Comparison of ENCODE assay signal across 8 cellular contexts in the genomic region with DNA sequence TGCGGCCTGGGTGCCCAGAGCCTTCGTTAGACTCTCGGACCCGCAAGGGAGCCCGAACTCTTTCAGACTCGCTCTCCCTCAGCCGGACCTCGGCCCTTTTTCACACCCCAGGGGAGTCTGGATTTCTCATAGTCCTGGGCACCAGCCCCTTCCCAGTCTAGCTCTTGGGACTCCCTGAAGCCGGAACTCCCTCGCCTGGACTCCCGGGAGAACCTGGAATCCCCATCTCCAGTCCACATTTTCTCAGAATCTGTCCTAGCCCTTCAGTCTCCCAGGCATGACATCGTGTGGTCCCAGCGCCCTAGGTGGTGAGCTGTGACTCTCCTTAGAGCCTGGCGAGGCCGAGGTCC. TPM values are rescaled to one million over a fixed set of nuclear protein-coding genes. Genes with fewer than 3 reads are reported as not detected.
DNase-seq lines count a peak whose midpoint lies in the region; ATAC-seq, FAIRE-seq and TF ChIP-seq lines count a peak whose summit lies in the region.

No MANE protein-coding gene starts in this region.

- peak overlapping the region; percentile 95 for H2AFZ ChIP-seq in MM.1S (ENCODE audit: low read length)
- H2AFZ ChIP-seq in H1 (ENCODE audit: low read length): peak overlapping the region; percentile 97

- H3K27me3 ChIP-seq in GM06990 (replicated peaks; ENCODE audit: control insufficient read depth, insufficient read depth, low read length) (no peaks in the 10 kb centered on the region), MM.1S (replicated peaks; ENCODE audit: insufficient read depth, low read length) (peaks cover 8% of the 10 kb centered on the region), H1 (replicated peaks in 1 of 4; ENCODE audit: control insufficient read depth in 3 of 4, extremely low read depth in 1 of 4, insufficient read depth in 3 of 4, low read length in 3 of 4) (peaks cover 0 to 13% (median 8%) of the 10 kb centered on the region in 4 experiments; a peak in 5 of 7 replicates)

- no peak overlapping the region for H4K91ac ChIP-seq in H1 (replicated peaks; ENCODE audit: insufficient read length, low read length)

- H2BK15ac ChIP-seq in H1 (ENCODE audit: low read length): no peak overlapping the region

- DNase-seq in GM06990 (ENCODE audit: extremely low read depth, insufficient read length) (no peak), MM.1S (no peak), H1 (ENCODE audit: low read depth in 1 of 2, low spot score in 2 of 2) (no peak), omental fat pad (ENCODE audit: low spot score) (no peak), retina (no peak)
- DNase-seq in activated effector memory CD4-positive, alpha-beta T cell treated with Interleukin-2 at 50 U/mL for 16 hours: no peak

- no peak overlapping the region for H2BK20ac ChIP-seq in H1 (ENCODE audit: low read length)

- no peak overlapping the region for H3K27ac ChIP-seq in MM.1S (ENCODE audit: low read length)
- H3K27ac ChIP-seq in H1 (ENCODE audit: low read depth, low read length): 0 out of 2 replicates have a peak overlapping the region, but pooled peaks have one; percentile 18

- peak overlapping the region; percentile 60; the same call in 1 of the 2 replicates for H2BK5ac ChIP-seq in H1 (ENCODE audit: low read depth, low read length)

- H3K4ac ChIP-seq in H1 (replicated peaks; ENCODE audit: insufficient read length, low read depth, low read length): no peak overlapping the region

- H2BK120ac ChIP-seq in H1 (replicated peaks; ENCODE audit: low read depth, low read length): no peak overlapping the region

- no peak overlapping the region for H2AK5ac ChIP-seq in H1 (ENCODE audit: low read depth, low read length)

- H3F3A ChIP-seq in MM.1S (ENCODE audit: insufficient read depth, low read length): no peaks in the 10 kb centered on the region

- H3K9me2 ChIP-seq in MM.1S (replicated peaks; ENCODE audit: insufficient read depth, low read length): no peaks in the 10 kb centered on the region

- CTCF ChIA-PET in H1 (lab: Charles Lee; ENCODE audit: partially characterized antibody): interaction anchor here (0.6 to 4.7 kb wide), 9 partner anchors 10 to 705 kb away, joined by 3 to 26 read pairs (median 5); partner anchors contain the start of gene SLC35E4

- ATAC-seq in omental fat pad (ENCODE audit: low FRiP score): peak; percentile 3
- no peak for ATAC-seq in HG02623 (IDR thresholded peaks at IDR 0.05; ENCODE audit: unreplicated experiment)
- no peak for ATAC-seq in GM19328 (IDR thresholded peaks at IDR 0.05; ENCODE audit: unreplicated experiment)

- TF ChIP-seq EP300 in H1 (IDR thresholded peaks at IDR 0.05; ENCODE audit: borderline replicate concordance in 1 of 2, low read depth in 2 of 2, low read length in 2 of 2): no peak

- H3K23me2 ChIP-seq in H1 (ENCODE audit: low read depth, low read length): peaks cover 16% of the 10 kb centered on the region; the same call in 1 of the 2 replicates

- no peaks in the 10 kb centered on the region for H4K20me1 ChIP-seq in MM.1S (ENCODE audit: insufficient read depth, low read length)
- no peaks in the 10 kb centered on the region for H4K20me1 ChIP-seq in H1 (replicated peaks in 1 of 2; ENCODE audit: control insufficient read depth in 1 of 2, insufficient read depth in 2 of 2, low read length in 2 of 2)

- TF ChIP-seq POLR2A in H1 (IDR thresholded peaks at IDR 0.05; ENCODE audit: control extremely low read depth in 1 of 2, low read depth in 2 of 2, low read length in 2 of 2): no peak

- H3K4me3 ChIP-seq in GM06990 (replicated peaks; ENCODE audit: low read depth, low read length): peak overlapping the region; percentile 82
- H3K4me3 ChIP-seq in MM.1S (ENCODE audit: low read length): peak overlapping the region; percentile 83
- peak overlapping the region; percentile 62 to 87 (median 76) for H3K4me3 ChIP-seq in H1 (ENCODE audit: extremely low read depth in 1 of 4, insufficient read depth in 2 of 4, low read depth in 3 of 4, low read length in 4 of 4)

- peak overlapping the region; percentile 35; the same call in 1 of the 2 replicates for H4K8ac ChIP-seq in H1 (ENCODE audit: extremely low read depth, insufficient read depth, low read length)

- H3K9ac ChIP-seq in MM.1S (ENCODE audit: low read length) (peak overlapping the region; percentile 43; the same call in 1 of the 2 replicates), H1 (replicated peaks in 1 of 4; ENCODE audit: extremely low read depth in 1 of 4, low read depth in 3 of 4, low read length in 3 of 4) (peak overlapping the region in 3 of 4 experiments; percentile 48 to 74 (median 67); a peak in 6 of 7 replicates)

- H2BK12ac ChIP-seq in H1 (ENCODE audit: low read depth, low read length): 0 out of 2 replicates have a peak overlapping the region, but pooled peaks have one; percentile 12

- no peaks in the 10 kb centered on the region for H3K79me1 ChIP-seq in H1 (ENCODE audit: low read depth, low read length)

- H3K79me2 ChIP-seq in MM.1S (ENCODE audit: low read length): no peaks in the 10 kb centered on the region
- no peaks in the 10 kb centered on the region for H3K79me2 ChIP-seq in H1 (ENCODE audit: control insufficient read depth in 1 of 2, insufficient read depth in 2 of 2, low read length in 2 of 2)

- H3K36me3 ChIP-seq in GM06990 (ENCODE audit: control insufficient read depth, insufficient read depth, low read length) (no peaks in the 10 kb centered on the region; the same call in 1 of the 2 replicates), MM.1S (replicated peaks; ENCODE audit: insufficient read depth, low read length) (no peaks in the 10 kb centered on the region), H1 (ENCODE audit: control insufficient read depth in 2 of 4, insufficient read depth in 4 of 4, low read length in 3 of 4) (no peaks in the 10 kb centered on the region)

- TF ChIP-seq CTCF in GM06990 (IDR thresholded peaks at IDR 0.05; ENCODE audit: insufficient read depth, low read length, poor library complexity, severe bottlenecking): no peak
- TF ChIP-seq CTCF in MM.1S (IDR thresholded peaks at IDR 0.05; ENCODE audit: low read length): no peak
- no peak for TF ChIP-seq CTCF in H1 (IDR thresholded peaks at IDR 0.05; ENCODE audit: control extremely low read depth in 1 of 3, insufficient read depth in 1 of 3, low read depth in 1 of 3, low read length in 3 of 3)
- no peak for TF ChIP-seq CTCF in omental fat pad (IDR thresholded peaks at IDR 0.05)

- H3K9me3 ChIP-seq in MM.1S (replicated peaks; ENCODE audit: insufficient read depth, low read length) (no peaks in the 10 kb centered on the region), H1 (ENCODE audit: insufficient read depth in 2 of 2, low read depth in 1 of 2, low read length in 1 of 2) (no peaks in the 10 kb centered on the region)

- no peak overlapping the region for H4K5ac ChIP-seq in H1 (ENCODE audit: insufficient read length, low read depth, low read length)

- FAIRE-seq in H1 (lab: Jason Lieb, UNC): no peak

- no peak for TF ChIP-seq RAD21 in H1 (IDR thresholded peaks at IDR 0.05 in 1 of 2, conservative IDR thresholded peaks at IDR 0.05 in 1 of 2; ENCODE audit: low read depth in 2 of 2, low read length in 2 of 2)

- H3K23ac ChIP-seq in H1 (ENCODE audit: insufficient read length): no peak overlapping the region

- H3K14ac ChIP-seq in H1 (ENCODE audit: insufficient read length): no peak overlapping the region

- peak overlapping the region; percentile 71; the same call in 1 of the 2 replicates for H3K18ac ChIP-seq in H1 (ENCODE audit: extremely low read depth, low read length)

- H3K4me2 ChIP-seq in MM.1S (ENCODE audit: low read depth, low read length): peak overlapping the region; percentile 99
- H3K4me2 ChIP-seq in H1 (ENCODE audit: insufficient read depth in 1 of 2, low read depth in 2 of 2, low read length in 2 of 2): peak overlapping the region; percentile 90 to 94

- POLR2A ChIA-PET in H1 (lab: Charles Lee; ENCODE audit: partially characterized antibody): interaction anchor here (1.1 to 1.8 kb wide), 5 partner anchors 10 to 75 kb away, joined by 3 to 8 read pairs (median 4); partner anchors contain the start of genes OSBP2 and TCN2

- H3K56ac ChIP-seq in H1 (replicated peaks; ENCODE audit: insufficient read length, low read depth, low read length): no peak overlapping the region

- 15% methylated on average over 15 of the region's 15 CpGs; no CpG with 5 or more reads in 1 of the 2 experiments for WGBS in H1 (ENCODE audit: extremely low coverage in 1 of 2, insufficient coverage in 1 of 2, insufficient read length in 1 of 2, insufficient replicate concordance in 2 of 2, low coverage in 1 of 2, low lambda C conversion rate in 2 of 2, missing lambda C conversion rate in 1 of 2), 2 experiments

- H3K4me1 ChIP-seq in MM.1S (ENCODE audit: low read length) (no peaks in the 10 kb centered on the region; the same call in 1 of the 2 replicates), H1 (replicated peaks in 1 of 4; ENCODE audit: control insufficient read depth in 3 of 4, insufficient read depth in 4 of 4, low read length in 3 of 4) (peaks cover 0 to 2% (median under 1%) of the 10 kb centered on the region in 4 experiments; a peak in 4 of 7 replicates)

RNA-seq across cellular contexts. Expression of gene DUSP18, which starts 0.6 kb away (rescaled TPM):
- total RNA-seq in H1 (2021; fragmentation: NEBNext Ultra II Directional; extraction: Animal tissue kit (Norgen Biotek cat#: 25700)): 2.6 and 3.6 TPM in 2 replicates
- polyA plus RNA-seq in H1 (2011; rRNA removed): 7.3 and 8.3 TPM in 2 replicates
- polyA plus RNA-seq in H1 (2011; cell fraction: cytosol; rRNA removed): 5.8 TPM
- 6.1 TPM for polyA plus RNA-seq in H1 (2011; cell fraction: nucleus; rRNA removed)
- polyA plus RNA-seq in H1 (2012, experiment 1 of 2): 2.7 to 3.6 TPM (median 3.3 TPM) in 4 replicates
- 2.1 TPM for polyA plus RNA-seq in H1 (2012, experiment 2 of 2)
- polyA plus RNA-seq in H1 (2013, experiment 1 of 2): 1.9 TPM
- polyA plus RNA-seq in H1 (2013, experiment 2 of 2): 1.8 TPM
- polyA minus RNA-seq in H1 (2011; rRNA and poly(A)+ RNA removed): 11.0 and 13.8 TPM in 2 replicates
- 5.0 TPM for polyA minus RNA-seq in H1 (2011; cell fraction: cytosol; rRNA and poly(A)+ RNA removed)
- 4.8 TPM for polyA minus RNA-seq in H1 (2011; cell fraction: nucleus; rRNA and poly(A)+ RNA removed)
- 10 to 100 TPM in 1 of 4 donors, 1 to 10 TPM in 3; 5.8 to 18.0 (median 8.2) TPM for total RNA-seq in omental fat pad

RNA-seq across cellular contexts. Expression of gene OSBP2, which starts 26.4 kb away (rescaled TPM):
- 3.4 and 3.7 TPM in 2 replicates for total RNA-seq in H1 (2021; fragmentation: NEBNext Ultra II Directional; extraction: Animal tissue kit (Norgen Biotek cat#: 25700))
- 3.4 and 4.5 TPM in 2 replicates for polyA plus RNA-seq in H1 (2011; rRNA removed)
- 2.9 TPM for polyA plus RNA-seq in H1 (2011; cell fraction: cytosol; rRNA removed)
- 4.9 TPM for polyA plus RNA-seq in H1 (2011; cell fraction: nucleus; rRNA removed)
- polyA plus RNA-seq in H1 (2012, experiment 1 of 2): 4.0 to 5.0 TPM (median 4.2 TPM) in 4 replicates
- polyA plus RNA-seq in H1 (2012, experiment 2 of 2): 2.5 TPM
- polyA plus RNA-seq in H1 (2013, experiment 1 of 2): 3.6 TPM
- polyA plus RNA-seq in H1 (2013, experiment 2 of 2): 3.8 TPM
- 5.3 and 5.8 TPM in 2 replicates for polyA minus RNA-seq in H1 (2011; rRNA and poly(A)+ RNA removed)
- polyA minus RNA-seq in H1 (2011; cell fraction: cytosol; rRNA and poly(A)+ RNA removed): 8.0 TPM
- 8.9 TPM for polyA minus RNA-seq in H1 (2011; cell fraction: nucleus; rRNA and poly(A)+ RNA removed)
- total RNA-seq in omental fat pad: 1 to 10 TPM; 1.3 to 7.4 (median 4.4) TPM

RNA-seq across cellular contexts. Expression of gene SLC35E4, which starts 32.7 kb away (rescaled TPM):
- 5.1 TPM in 2 replicates for total RNA-seq in H1 (2021; fragmentation: NEBNext Ultra II Directional; extraction: Animal tissue kit (Norgen Biotek cat#: 25700))
- polyA plus RNA-seq in H1 (2011; rRNA removed): 5.6 and 7.8 TPM in 2 replicates
- 4.9 TPM for polyA plus RNA-seq in H1 (2011; cell fraction: cytosol; rRNA removed)
- polyA plus RNA-seq in H1 (2011; cell fraction: nucleus; rRNA removed): 5.3 TPM
- polyA plus RNA-seq in H1 (2012, experiment 1 of 2): 3.1 to 5.1 TPM (median 3.9 TPM) in 4 replicates
- 5.2 TPM for polyA plus RNA-seq in H1 (2012, experiment 2 of 2)
- polyA plus RNA-seq in H1 (2013, experiment 1 of 2): 6.0 TPM
- polyA plus RNA-seq in H1 (2013, experiment 2 of 2): 6.0 TPM
- 2.8 and 3.0 TPM in 2 replicates for polyA minus RNA-seq in H1 (2011; rRNA and poly(A)+ RNA removed)
- polyA minus RNA-seq in H1 (2011; cell fraction: cytosol; rRNA and poly(A)+ RNA removed): 4.3 TPM
- polyA minus RNA-seq in H1 (2011; cell fraction: nucleus; rRNA and poly(A)+ RNA removed): 5.8 TPM
- 10 to 100 TPM in 1 of 4 donors, 1 to 10 TPM in 3; 4.6 to 14.2 (median 6.2) TPM for total RNA-seq in omental fat pad
